ENCODE assay signal across 8 cellular contexts in the genomic region with DNA sequence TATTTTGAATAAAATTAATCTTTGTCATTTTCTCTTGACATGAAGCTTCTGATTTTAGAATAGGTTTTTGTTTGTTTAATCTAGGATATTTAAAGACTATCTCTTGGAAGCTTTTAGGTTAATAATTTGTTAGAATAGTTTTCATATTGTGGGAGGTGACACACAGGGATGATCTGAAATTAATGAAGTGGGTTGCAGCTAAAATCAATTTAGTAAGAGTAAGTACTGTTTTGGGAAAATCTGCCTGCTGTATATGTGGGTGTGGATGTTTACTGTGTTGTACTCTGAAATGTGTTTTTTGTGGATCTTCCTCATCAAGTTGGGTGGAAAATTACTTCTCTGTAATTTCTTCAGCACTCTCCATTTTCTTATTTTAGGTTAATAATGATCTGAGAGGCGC.
A peak's percentile ranks its signal among the peaks of the same experiment; 100 is the strongest.
DNase-seq lines count a peak whose midpoint lies in the region; ATAC-seq, FAIRE-seq and TF ChIP-seq lines count a peak whose summit lies in the region.

No MANE protein-coding gene starts in this region.

- H3K18ac ChIP-seq in neuronal stem cell (ENCODE audit: low read length): no peak overlapping the region

- H2BK12ac ChIP-seq in neuronal stem cell (ENCODE audit: low read length): no peak overlapping the region

- H3K27ac Mint-ChIP-seq in activated CD8-positive, alpha-beta T cell treated with anti-CD3 and anti-CD28 coated beads for 36 hours: peak overlapping the region; percentile 28
- no peak overlapping the region for H3K27ac Mint-ChIP-seq in activated CD8-positive, alpha-beta T cell treated with anti-CD3 and anti-CD28 coated beads, Interleukin-2, amount 10 ng/mL, durations not matched to agents 7 days and 5 days

- no peak for DNase-seq in activated CD8-positive, alpha-beta T cell treated with anti-CD3 and anti-CD28 coated beads for 36 hours
- no peak for DNase-seq in activated CD8-positive, alpha-beta T cell treated with anti-CD3 and anti-CD28 coated beads, Interleukin-2, amount 10 ng/mL, durations not matched to agents 7 days and 5 days
- no peak for DNase-seq in astrocyte of the spinal cord (ENCODE audit: low read depth, low spot score)
- DNase-seq in right lobe of liver: no peak
- DNase-seq in thyroid gland: no peak
- no peak for DNase-seq in HTR-8/SVneo (ENCODE audit: insufficient read length, low spot score)
- no peak for DNase-seq in neuronal stem cell (ENCODE audit: low spot score)

- peak overlapping the region; percentile 31 to 66 (median 53) for H3K27ac ChIP-seq in right lobe of liver
- H3K27ac ChIP-seq in thyroid gland: peak overlapping the region; percentile 7 to 59 (median 51)
- no peak overlapping the region for H3K27ac ChIP-seq in neuronal stem cell (replicated peaks; ENCODE audit: low read length)

- H3K4me1 Mint-ChIP-seq in activated CD8-positive, alpha-beta T cell treated with anti-CD3 and anti-CD28 coated beads for 36 hours (ENCODE audit: low read depth): peaks cover 19% of the 10 kb centered on the region
- H3K4me1 Mint-ChIP-seq in activated CD8-positive, alpha-beta T cell treated with anti-CD3 and anti-CD28 coated beads, Interleukin-2, amount 10 ng/mL, durations not matched to agents 7 days and 5 days (ENCODE audit: low read depth): peaks cover 16% of the 10 kb centered on the region

- H3K9me3 ChIP-seq in right lobe of liver (no peaks in the 10 kb centered on the region), thyroid gland (no peaks in the 10 kb centered on the region), neuronal stem cell (replicated peaks in 1 of 2; ENCODE audit: control insufficient read depth in 2 of 2, insufficient read depth in 1 of 2, low read depth in 1 of 2, low read length in 2 of 2) (no peaks in the 10 kb centered on the region)

- 100% methylated on average over 1 of the region's 1 CpG for WGBS in right lobe of liver (ENCODE audit: insufficient coverage, low coverage, low lambda C conversion rate, missing lambda C conversion rate)
- WGBS in thyroid gland, 2 donors: 89 to 100% methylated on average over 1 of the region's 1 CpG
- WGBS in neuronal stem cell (ENCODE audit: extremely low coverage in 2 of 2, insufficient read length in 2 of 2, insufficient replicate concordance in 1 of 2), 2 donors: no CpG with 5 or more reads among the region's 1 CpG

- H4K91ac ChIP-seq in neuronal stem cell (ENCODE audit: low read depth, low read length, poor library complexity): no peak overlapping the region

- no peak overlapping the region for H2AK5ac ChIP-seq in neuronal stem cell (ENCODE audit: low read depth, low read length)

- H3K79me1 ChIP-seq in neuronal stem cell (ENCODE audit: low read depth, low read length): no peaks in the 10 kb centered on the region

- no peak overlapping the region for H3K4me2 ChIP-seq in neuronal stem cell (ENCODE audit: insufficient read depth, low read length, poor library complexity, severe bottlenecking)

- no peak overlapping the region for H3K4me3 Mint-ChIP-seq in activated CD8-positive, alpha-beta T cell treated with anti-CD3 and anti-CD28 coated beads for 36 hours
- H3K4me3 Mint-ChIP-seq in activated CD8-positive, alpha-beta T cell treated with anti-CD3 and anti-CD28 coated beads, Interleukin-2, amount 10 ng/mL, durations not matched to agents 7 days and 5 days: no peak overlapping the region

- no peak overlapping the region for H3K23ac ChIP-seq in neuronal stem cell (ENCODE audit: low read depth, low read length, poor library complexity)

- FAIRE-seq in HTR-8/SVneo (lab: Jason Lieb, UNC): no peak

- intact Hi-C loops in activated CD8-positive, alpha-beta T cell treated with anti-CD3 and anti-CD28 coated beads for 36 hours (cut with micrococcal nuclease): loop anchor here (5.0 kb wide), 1 partner anchor 70 kb away; the partner anchor contains the start of gene BCL2L13
- intact Hi-C loops in right lobe of liver (cut with DNase I): no loop called here
- intact Hi-C loops in thyroid gland (cut with DNase I): no loop called here

- CTCF ChIA-PET in activated CD8-positive, alpha-beta T cell treated with anti-CD3 and anti-CD28 coated beads for 36 hours (lab: Charles Lee): interaction anchor here (0.8 to 1.5 kb wide), 2 partner anchors 28 to 34 kb away, joined by 3 read pairs; no protein-coding TSS in a partner anchor
- CTCF ChIA-PET in activated CD8-positive, alpha-beta T cell treated with anti-CD3 and anti-CD28 coated beads, Interleukin-2, amount 10 ng/mL, durations not matched to agents 7 days and 5 days (lab: Charles Lee): interaction anchor here (0.9 kb wide), 1 partner anchor 32 kb away, joined by 3 read pairs; no protein-coding TSS in a partner anchor

- H3K36me3 ChIP-seq in right lobe of liver: peaks cover 0 to 6% (median 0%) of the 10 kb centered on the region in 4 donors
- no peaks in the 10 kb centered on the region for H3K36me3 ChIP-seq in thyroid gland
- peaks cover 2 to 21% of the 10 kb centered on the region in 2 donors for H3K36me3 ChIP-seq in neuronal stem cell (replicated peaks in 1 of 2; ENCODE audit: control insufficient read depth in 2 of 2, insufficient read depth in 2 of 2, low read length in 2 of 2)

- H3K4me1 ChIP-seq in right lobe of liver: peaks cover 0 to 17% (median 0%) of the 10 kb centered on the region in 4 donors
- peaks cover 0 to 9% of the 10 kb centered on the region in 2 donors for H3K4me1 ChIP-seq in thyroid gland
- peaks cover 1 to 5% of the 10 kb centered on the region in 2 donors for H3K4me1 ChIP-seq in neuronal stem cell (ENCODE audit: control insufficient read depth in 2 of 2, insufficient read depth in 1 of 2, low read depth in 1 of 2, low read length in 2 of 2)

- peaks cover 26% of the 10 kb centered on the region for H3K36me3 Mint-ChIP-seq in activated CD8-positive, alpha-beta T cell treated with anti-CD3 and anti-CD28 coated beads for 36 hours (ENCODE audit: low read depth)
- H3K36me3 Mint-ChIP-seq in activated CD8-positive, alpha-beta T cell treated with anti-CD3 and anti-CD28 coated beads, Interleukin-2, amount 10 ng/mL, durations not matched to agents 7 days and 5 days (ENCODE audit: low read depth): peaks cover 22% of the 10 kb centered on the region

- H4K8ac ChIP-seq in neuronal stem cell (ENCODE audit: low read depth, low read length): no peak overlapping the region

- no peak overlapping the region for H2BK15ac ChIP-seq in neuronal stem cell (ENCODE audit: low read length)

- no peak overlapping the region for H2AFZ ChIP-seq in neuronal stem cell (ENCODE audit: low read length)

- no peaks in the 10 kb centered on the region for H3K27me3 Mint-ChIP-seq in activated CD8-positive, alpha-beta T cell treated with anti-CD3 and anti-CD28 coated beads for 36 hours
- H3K27me3 Mint-ChIP-seq in activated CD8-positive, alpha-beta T cell treated with anti-CD3 and anti-CD28 coated beads, Interleukin-2, amount 10 ng/mL, durations not matched to agents 7 days and 5 days (ENCODE audit: low read depth): no peaks in the 10 kb centered on the region

- TF ChIP-seq CTCF in activated CD8-positive, alpha-beta T cell treated with anti-CD3 and anti-CD28 coated beads for 36 hours (IDR thresholded peaks at IDR 0.05): no peak
- TF ChIP-seq CTCF in astrocyte of the spinal cord (IDR thresholded peaks at IDR 0.05; ENCODE audit: low read depth, low read length): no peak
- TF ChIP-seq CTCF in right lobe of liver (IDR thresholded peaks at IDR 0.05): no peak
- TF ChIP-seq CTCF in thyroid gland (IDR thresholded peaks at IDR 0.05): no peak

- TF ChIP-seq POLR2A in right lobe of liver (IDR thresholded peaks at IDR 0.05) (no peak), thyroid gland (IDR thresholded peaks at IDR 0.05) (no peak)

- H3K9me3 Mint-ChIP-seq in activated CD8-positive, alpha-beta T cell treated with anti-CD3 and anti-CD28 coated beads for 36 hours: no peaks in the 10 kb centered on the region
- H3K9me3 Mint-ChIP-seq in activated CD8-positive, alpha-beta T cell treated with anti-CD3 and anti-CD28 coated beads, Interleukin-2, amount 10 ng/mL, durations not matched to agents 7 days and 5 days (ENCODE audit: insufficient read depth): no peaks in the 10 kb centered on the region

- no peak overlapping the region for H3K14ac ChIP-seq in neuronal stem cell (ENCODE audit: low read length)

- in situ Hi-C loops in astrocyte of the spinal cord (cut with HindIII; ENCODE audit: low sequenced_read_pairs): no loop called here

- POLR2A ChIA-PET in activated CD8-positive, alpha-beta T cell treated with anti-CD3 and anti-CD28 coated beads for 36 hours (lab: Charles Lee): no interaction called here
- POLR2A ChIA-PET in activated CD8-positive, alpha-beta T cell treated with anti-CD3 and anti-CD28 coated beads, Interleukin-2, amount 10 ng/mL, durations not matched to agents 7 days and 5 days (lab: Charles Lee): interaction anchor here (1.1 kb wide), 1 partner anchor 68 kb away, joined by 5 read pairs; the partner anchor contains the start of gene BCL2L13

- H3K4ac ChIP-seq in neuronal stem cell (ENCODE audit: low read length): no peak overlapping the region

- H3K4me3 ChIP-seq in astrocyte of the spinal cord (ENCODE audit: low read depth, low read length): peak overlapping the region; percentile 39
- peak overlapping the region in 2 of 3 donors; percentile 4 to 33 for H3K4me3 ChIP-seq in right lobe of liver
- no peak overlapping the region for H3K4me3 ChIP-seq in thyroid gland (replicated peaks in 1 of 3)
- H3K4me3 ChIP-seq in neuronal stem cell (ENCODE audit: low read length in 2 of 2): no peak overlapping the region

- H2BK120ac ChIP-seq in neuronal stem cell (ENCODE audit: low read depth, low read length): no peak overlapping the region

- H2BK5ac ChIP-seq in neuronal stem cell (ENCODE audit: low read length): no peak overlapping the region

- H3K9ac ChIP-seq in neuronal stem cell (ENCODE audit: low read depth, low read length, poor library complexity): no peak overlapping the region

- no peak for ATAC-seq in activated CD8-positive, alpha-beta T cell treated with anti-CD3 and anti-CD28 coated beads for 36 hours
- no peak for ATAC-seq in activated CD8-positive, alpha-beta T cell treated with anti-CD3 and anti-CD28 coated beads, Interleukin-2, amount 10 ng/mL, durations not matched to agents 7 days and 5 days
- peak in 3 of 4 donors; percentile 17 to 26 (median 22) for ATAC-seq in right lobe of liver
- no peak for ATAC-seq in GM21515 (IDR thresholded peaks at IDR 0.05; ENCODE audit: unreplicated experiment)

- no peaks in the 10 kb centered on the region for H3K27me3 ChIP-seq in right lobe of liver
- H3K27me3 ChIP-seq in thyroid gland: no peaks in the 10 kb centered on the region
- H3K27me3 ChIP-seq in neuronal stem cell (ENCODE audit: control insufficient read depth in 3 of 3, insufficient read depth in 3 of 3, low read depth in 1 of 3, low read length in 3 of 3): no peaks in the 10 kb centered on the region

Comparison
In these comparisons a context has a peak if more than half of its experiments do, and no peak if none do; other contexts are left out.
1. ATAC-seq: peak in right lobe of liver (3 of 4); none in activated CD8-positive, alpha-beta T cell treated with anti-CD3 and anti-CD28 coated beads for 36 hours (single experiment), activated CD8-positive, alpha-beta T cell treated with anti-CD3 and anti-CD28 coated beads, Interleukin-2, amount 10 ng/mL, durations not matched to agents 7 days and 5 days (single experiment) and GM21515 (single experiment).
2. H3K4me3 ChIP-seq: peak in astrocyte of the spinal cord (single experiment) and right lobe of liver (2 of 3); none in thyroid gland (0 of 3) and neuronal stem cell (0 of 2).